In genomic region chr18:57544958-57545661, GRCh38 we compare ENCODE assay signal across 9 cellular contexts. TPM values are rescaled to one million over a fixed set of nuclear protein-coding genes. Genes with fewer than 3 reads are reported as not detected.
DNase-seq lines count a peak whose midpoint lies in the region; ATAC-seq and TF ChIP-seq lines count a peak whose summit lies in the region.
"Had no signal": no experiment of that assay in that cellular context is flagged by ENCODE, and none has a peak within 500 bp of the region (broad histone marks: within the 10 kb centered on the region; RNA-seq: fewer than 3 reads in every experiment).

No MANE protein-coding gene starts in this region.

- ATAC-seq in GM18861 (IDR thresholded peaks at IDR 0.05; ENCODE audit: unreplicated experiment) (peak; percentile 57), GM21723 (IDR thresholded peaks at IDR 0.05; ENCODE audit: unreplicated experiment) (peak; percentile 92), HG03354 (IDR thresholded peaks at IDR 0.05; ENCODE audit: poor library complexity, severe bottlenecking, unreplicated experiment) (peak; percentile 77)

- no peak overlapping the region for H3K27ac ChIP-seq in hepatocyte

- DNase-seq in SKM-1 treated with dmso at 0.1 percent for 144 hours (lab: John Stamatoyannopoulos, UW; ENCODE audit: unreplicated experiment) (peak; percentile 63), hepatocyte (ENCODE audit: low spot score) (no peak), T1000 (lab: John Stamatoyannopoulos, UW) (no peak)
- DNase-seq in activated CD4-positive, alpha-beta T cell treated with anti-CD3 and anti-CD28 coated beads, Interleukin-2, amount 50 U/mL, for 4 hours: no peak
- no peak for DNase-seq in stimulated activated CD8-positive, alpha-beta memory T cell treated with anti-CD3 and anti-CD28 coated beads, Interleukin-4, amount 100 ng/mL, for 48 hours
- DNase-seq: activated CD4-positive, alpha-beta T cell treated with anti-CD3 and anti-CD28 coated beads, Interleukin-2, amount 50 U/mL, for 1 hour had no signal

- H2AFZ ChIP-seq in hepatocyte: no peak overlapping the region

- no peak overlapping the region for H3K4me3 ChIP-seq in hepatocyte

- H3K4me1 ChIP-seq in hepatocyte (ENCODE audit: insufficient read depth): peaks cover 5% of the 10 kb centered on the region

- WGBS in hepatocyte (ENCODE audit: low lambda C conversion rate, missing lambda C conversion rate): 75% methylated on average over 8 of the region's 8 CpGs

- no peak for TF ChIP-seq CTCF in hepatocyte (IDR thresholded peaks at IDR 0.05; ENCODE audit: poor library complexity)

- H3K9me2 ChIP-seq in hepatocyte (replicated peaks; ENCODE audit: insufficient read depth): no peaks in the 10 kb centered on the region

- H3K79me2 ChIP-seq in hepatocyte: no peaks in the 10 kb centered on the region

- H3K27me3 ChIP-seq in hepatocyte: no peaks in the 10 kb centered on the region

- no peaks in the 10 kb centered on the region for H4K20me1 ChIP-seq in hepatocyte (ENCODE audit: insufficient read depth, poor library complexity, severe bottlenecking)

- H3K9me3 ChIP-seq in hepatocyte (ENCODE audit: low read depth): no peaks in the 10 kb centered on the region

- no peaks in the 10 kb centered on the region for H3K36me3 ChIP-seq in hepatocyte (replicated peaks; ENCODE audit: insufficient read depth, low read depth)

- H3K4me2 ChIP-seq in hepatocyte: no peak overlapping the region

RNA-seq across cellular contexts. Expression of gene FECH, which starts 41.4 kb away (rescaled TPM):
- total RNA-seq in hepatocyte: 19.3 and 28.1 TPM in 2 replicates
- polyA plus RNA-seq in hepatocyte: 14.5 and 17.4 TPM in 2 replicates
